In the genomic region with DNA sequence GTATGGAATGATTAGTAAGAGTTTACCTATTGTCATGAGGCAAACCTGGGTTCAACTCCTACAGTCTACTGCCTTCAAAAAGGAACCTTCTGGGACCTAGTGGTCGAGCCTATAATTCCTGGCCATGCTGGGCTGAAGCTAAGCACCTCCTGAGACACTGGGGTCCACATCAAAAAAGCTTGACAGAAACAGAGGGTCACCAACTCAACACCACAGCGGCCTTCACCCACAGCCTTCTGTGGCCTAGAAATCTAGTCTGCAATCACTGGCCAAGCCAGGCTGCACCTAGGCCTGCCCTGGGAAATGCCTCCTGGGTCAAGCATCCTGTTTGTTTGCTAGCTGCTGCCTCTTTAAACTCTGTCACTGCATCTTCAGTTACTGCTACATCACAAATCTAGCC, we compare ENCODE assay signal across 3 cellular contexts.
"Had no signal": no experiment of that assay in that cellular context is flagged by ENCODE, and none has a peak within 500 bp of the region (broad histone marks: within the 10 kb centered on the region; RNA-seq: fewer than 3 reads in every experiment).

No MANE protein-coding gene starts in this region.

- H3K4me3 ChIP-seq: GM12878 had no signal

- DNase-seq: GDM1, GF-D8 had no signal
